1 cellular context compared by ENCODE assay signal in genomic region chr4:69713593-69713992, GRCh38.
TF ChIP-seq lines count a peak whose summit lies in the region.

No MANE protein-coding gene starts in this region.

TF ChIP-seq in HepG2, 621 proteins besides CTCF, POLR2A, EP300 and RAD21 (continued from another document and continues in another):
- TF ChIP-seq HOMEZ (CRISPR knock-in tag; IDR thresholded peaks at IDR 0.05; ENCODE audit: low read depth) (peak; percentile 72; the same call in 1 of the 2 replicates), ZNF644 (CRISPR knock-in tag; IDR thresholded peaks at IDR 0.05; ENCODE audit: low read depth) (peak; percentile 55; the same call in 1 of the 2 replicates), GMEB2 (CRISPR knock-in tag; IDR thresholded peaks at IDR 0.05; ENCODE audit: low read depth) (no peak), BCLAF1 (IDR thresholded peaks at IDR 0.05) (no peak), BRF2 (CRISPR knock-in tag; IDR thresholded peaks at IDR 0.05) (no peak), ZNF710 (CRISPR knock-in tag; IDR thresholded peaks at IDR 0.05; ENCODE audit: borderline replicate concordance) (no peak), CHD4 (IDR thresholded peaks at IDR 0.05; ENCODE audit: borderline replicate concordance, low read length) (no peak), ZNF530 (CRISPR knock-in tag; IDR thresholded peaks at IDR 0.05; ENCODE audit: low read depth) (no peak), ZNF329 (CRISPR knock-in tag; IDR thresholded peaks at IDR 0.05; ENCODE audit: low read depth) (no peak), ZUFSP (CRISPR knock-in tag; IDR thresholded peaks at IDR 0.05; ENCODE audit: borderline replicate concordance) (no peak), ZNF788 (CRISPR knock-in tag; IDR thresholded peaks at IDR 0.05; ENCODE audit: borderline replicate concordance) (no peak), ZBTB25 (CRISPR knock-in tag; IDR thresholded peaks at IDR 0.05) (peak; percentile 75), CSRNP1 (CRISPR knock-in tag; IDR thresholded peaks at IDR 0.05) (no peak), HNRNPK (IDR thresholded peaks at IDR 0.05; ENCODE audit: low read depth, low read length, poor library complexity, severe bottlenecking) (no peak), ZNF580 (CRISPR knock-in tag; IDR thresholded peaks at IDR 0.05; ENCODE audit: borderline replicate concordance, low read depth) (no peak), SNAPC4 (CRISPR knock-in tag; IDR thresholded peaks at IDR 0.05) (no peak), CENPX (CRISPR knock-in tag; IDR thresholded peaks at IDR 0.05) (no peak), BRCA1 (CRISPR knock-in tag; IDR thresholded peaks at IDR 0.05) (no peak), MAFK (conservative IDR thresholded peaks at IDR 0.05 in 1 of 2, IDR thresholded peaks at IDR 0.05 in 1 of 2; ENCODE audit: low read length in 2 of 2) (no peak), ZBTB46 (CRISPR knock-in tag; IDR thresholded peaks at IDR 0.05; ENCODE audit: borderline replicate concordance) (no peak), ZNF264 (CRISPR knock-in tag; IDR thresholded peaks at IDR 0.05) (no peak), SMAD1 (CRISPR knock-in tag; IDR thresholded peaks at IDR 0.05; ENCODE audit: borderline replicate concordance, low read depth) (no peak), GRHL1 (CRISPR knock-in tag; conservative IDR thresholded peaks at IDR 0.05) (no peak), ZBTB21 (CRISPR knock-in tag; IDR thresholded peaks at IDR 0.05) (peak; percentile 73; the same call in 1 of the 2 replicates), AGO2 (optimal IDR thresholded peaks at IDR 0.05; ENCODE audit: low read depth, low read length) (no peak), POLR2AphosphoS2 (IDR thresholded peaks at IDR 0.05; ENCODE audit: low read depth, low read length) (no peak), TBL1XR1 (IDR thresholded peaks at IDR 0.05; ENCODE audit: borderline replicate concordance, low read length, partially characterized antibody) (peak; percentile 93), ZNF224 (CRISPR knock-in tag; IDR thresholded peaks at IDR 0.05) (no peak), NR2F1 (CRISPR knock-in tag; IDR thresholded peaks at IDR 0.05) (0 out of 4 replicates have a peak, but pooled peaks of 1 of the 2 experiments have one; percentile 29), ZNF496 (CRISPR knock-in tag; IDR thresholded peaks at IDR 0.05; ENCODE audit: insufficient replicate concordance) (no peak)
